Comparison of ENCODE assay signal across 11 cellular contexts in the genomic region with DNA sequence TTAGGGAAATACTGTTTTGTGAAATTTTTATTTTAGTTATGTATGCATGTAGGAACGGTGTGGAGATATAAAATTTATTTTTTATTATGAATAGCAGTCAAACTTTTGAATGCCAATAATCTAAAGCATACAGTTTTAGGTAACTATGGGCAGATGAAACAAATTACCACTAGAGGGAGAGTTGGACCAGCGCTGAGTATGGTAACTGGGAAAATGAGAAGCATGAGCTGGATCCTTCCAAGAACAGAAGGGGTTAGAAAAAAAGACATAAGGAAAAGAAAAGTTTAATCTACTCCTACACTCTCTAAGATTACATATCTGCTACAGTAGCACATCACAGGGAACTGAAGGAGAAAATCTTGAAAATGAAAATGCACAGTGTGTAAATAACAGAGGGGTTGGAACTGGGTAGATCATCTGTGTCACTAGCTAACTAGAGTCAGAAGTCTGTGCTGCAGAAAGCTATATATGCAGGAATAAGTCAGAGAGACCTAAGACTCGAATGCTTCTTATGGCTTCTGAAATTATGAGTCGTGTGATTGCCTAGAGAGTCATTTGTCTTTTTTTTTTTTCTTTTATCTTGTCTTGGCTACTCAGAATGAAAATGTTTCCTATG. TPM values are rescaled to one million over a fixed set of nuclear protein-coding genes. Genes with fewer than 3 reads are reported as not detected.
A peak's percentile ranks its signal among the peaks of the same experiment; 100 is the strongest.
DNase-seq lines count a peak whose midpoint lies in the region; ATAC-seq, FAIRE-seq and TF ChIP-seq lines count a peak whose summit lies in the region.
"Had no signal": no experiment of that assay in that cellular context is flagged by ENCODE, and none has a peak within 500 bp of the region (broad histone marks: within the 10 kb centered on the region; RNA-seq: fewer than 3 reads in every experiment).

No MANE protein-coding gene starts in this region.

- intact Hi-C loops in esophagus muscularis mucosa (cut with DNase I): no loop called here
- intact Hi-C loops in CD4-positive, alpha-beta T cell (cut with DNase I, micrococcal nuclease): no loop called here

- no peak for FAIRE-seq in small intestine (lab: Jason Lieb, UNC)

- H3K27me3 ChIP-seq in esophagus muscularis mucosa: peaks cover 0 to 6% (median 0%) of the 10 kb centered on the region in 4 donors
- no peaks in the 10 kb centered on the region for H3K27me3 ChIP-seq in small intestine (ENCODE audit: control insufficient read depth in 2 of 2, insufficient read depth in 2 of 2, low read length in 2 of 2)
- H3K27me3 ChIP-seq in CD4-positive, alpha-beta T cell (ENCODE audit: control insufficient read depth, insufficient read depth, low read length): no peaks in the 10 kb centered on the region
- H3K27me3 ChIP-seq: BLaER1 had no signal

- peak in 2 of 3 experiments; percentile 5 to 16 for TF ChIP-seq CTCF in esophagus muscularis mucosa (IDR thresholded peaks at IDR 0.05)
- TF ChIP-seq CTCF in CD4-positive, alpha-beta T cell (IDR thresholded peaks at IDR 0.05): no peak

- DNase-seq in NCI-H510A treated with DMSO at 0.1 percent for 48 hours (lab: John Stamatoyannopoulos, UW) (peak; percentile 8), NCI-H510A (lab: John Stamatoyannopoulos, UW) (no peak), NCI-H748 (lab: John Stamatoyannopoulos, UW; ENCODE audit: unreplicated experiment) (peak; percentile 13), esophagus muscularis mucosa (ENCODE audit: extremely low spot score) (no peak), small intestine (peak; percentile 77)
- DNase-seq in CD4-positive, alpha-beta T cell: no peak
- DNase-seq: cerebellar nuclear complex had no signal

- no peaks in the 10 kb centered on the region for H3K4me1 ChIP-seq in esophagus muscularis mucosa
- no peaks in the 10 kb centered on the region for H3K4me1 ChIP-seq in small intestine (ENCODE audit: control insufficient read depth in 2 of 2, insufficient read depth in 1 of 2, low read depth in 1 of 2, low read length in 1 of 2)
- H3K4me1 ChIP-seq: BLaER1, SJCRH30 had no signal

- H3K9me3 ChIP-seq in esophagus muscularis mucosa (no peaks in the 10 kb centered on the region), small intestine (ENCODE audit: control insufficient read depth, low read depth) (no peaks in the 10 kb centered on the region)
- no peaks in the 10 kb centered on the region for H3K9me3 ChIP-seq in CD4-positive, alpha-beta T cell (ENCODE audit: control insufficient read depth, low read length)
- H3K9me3 ChIP-seq: BLaER1 had no signal

- H3K27ac ChIP-seq in esophagus muscularis mucosa (replicated peaks in 1 of 4) (no peak overlapping the region), small intestine (ENCODE audit: low read depth in 1 of 2, low read length in 1 of 2) (no peak overlapping the region)
- H3K27ac ChIP-seq in CD4-positive, alpha-beta T cell (ENCODE audit: low read depth, low read length): no peak overlapping the region
- H3K27ac ChIP-seq: BLaER1, SJCRH30 had no signal

- TF ChIP-seq EP300 in esophagus muscularis mucosa (IDR thresholded peaks at IDR 0.05): no peak

- H3K4me1 Mint-ChIP-seq in CD4-positive, alpha-beta T cell (ENCODE audit: low read depth): no peaks in the 10 kb centered on the region

- no peak for TF ChIP-seq POLR2A in esophagus muscularis mucosa (IDR thresholded peaks at IDR 0.05; ENCODE audit: low read depth)

- H3K9me3 Mint-ChIP-seq in CD4-positive, alpha-beta T cell: peaks cover 5% of the 10 kb centered on the region

- H3K27ac Mint-ChIP-seq in CD4-positive, alpha-beta T cell: no peak overlapping the region

- H3K27me3 Mint-ChIP-seq in CD4-positive, alpha-beta T cell: no peaks in the 10 kb centered on the region

- no peaks in the 10 kb centered on the region for H3K36me3 Mint-ChIP-seq in CD4-positive, alpha-beta T cell (ENCODE audit: low read depth)

- POLR2A ChIA-PET in CD4-positive, alpha-beta T cell (lab: Charles Lee): no interaction called here

- no peak for ATAC-seq in GM19328 (IDR thresholded peaks at IDR 0.05; ENCODE audit: unreplicated experiment)
- no peak for ATAC-seq in CD4-positive, alpha-beta T cell (ENCODE audit: poor library complexity)
- ATAC-seq in GM18858 (IDR thresholded peaks at IDR 0.05; ENCODE audit: unreplicated experiment): no peak

- H3K36me3 ChIP-seq in esophagus muscularis mucosa (no peaks in the 10 kb centered on the region), small intestine (ENCODE audit: control insufficient read depth in 2 of 2, insufficient read depth in 2 of 2, low read length in 2 of 2) (no peaks in the 10 kb centered on the region)
- H3K36me3 ChIP-seq: BLaER1, SJCRH30 had no signal

- no peak overlapping the region for H3K4me3 ChIP-seq in esophagus muscularis mucosa
- H3K4me3 ChIP-seq in small intestine (ENCODE audit: low read depth in 1 of 2, low read length in 2 of 2): no peak overlapping the region
- H3K4me3 ChIP-seq: BLaER1, SJCRH30 had no signal

- CTCF ChIA-PET in CD4-positive, alpha-beta T cell (lab: Charles Lee): no interaction called here

- no peak overlapping the region for H3K4me3 Mint-ChIP-seq in CD4-positive, alpha-beta T cell

- 30% methylated on average over 4 of the region's 4 CpGs for WGBS in esophagus muscularis mucosa
- WGBS in small intestine, 3 donors: 4 to 26% (median 9%) methylated on average over 4 of the region's 4 CpGs

RNA-seq across cellular contexts. Expression of a gene that starts 15.6 kb away (rescaled TPM):
- total RNA-seq in esophagus muscularis mucosa: not detected
- 10 to 100 TPM in 1 of 3 donors, 1 to 10 TPM in 1, under 1 TPM in 1; 0.89 to 11.9 (median 3.2) TPM for polyA plus RNA-seq in small intestine
- total RNA-seq in CD4-positive, alpha-beta T cell: not detected
- total RNA-seq: SJCRH30 had no signal

RNA-seq across cellular contexts. Expression of a gene that starts 46.7 kb away (rescaled TPM):
- total RNA-seq in esophagus muscularis mucosa: not detected
- polyA plus RNA-seq in small intestine: 1,000 to 10,000 TPM in 1 of 3 donors, 10 to 100 TPM in 2; 24.3 to 3,920 (median 25.0) TPM
- total RNA-seq in CD4-positive, alpha-beta T cell: not detected
- total RNA-seq: SJCRH30 had no signal

Comparison
In these comparisons a context has a peak if more than half of its experiments do, and no peak if none do; other contexts are left out.
1. DNase-seq: peak in NCI-H510A treated with DMSO at 0.1 percent for 48 hours (single experiment), NCI-H748 (single experiment) and small intestine (single experiment); none in NCI-H510A (single experiment), esophagus muscularis mucosa (single experiment) and CD4-positive, alpha-beta T cell (0 of 10).